Comparison of ENCODE assay signal across 8 cellular contexts in genomic region chr11:58905716-58906547, GRCh38. TPM values are rescaled to one million over a fixed set of nuclear protein-coding genes. Genes with fewer than 3 reads are reported as not detected.
A peak's percentile ranks its signal among the peaks of the same experiment; 100 is the strongest.
DNase-seq lines count a peak whose midpoint lies in the region; ATAC-seq, FAIRE-seq and TF ChIP-seq lines count a peak whose summit lies in the region.

No MANE protein-coding gene starts in this region.

- H3K4me1 Mint-ChIP-seq in brain, result peaks cover 45% of the 10 kb centered on the region

- ATAC-seq in GM19023 (IDR thresholded peaks at IDR 0.05; ENCODE audit: unreplicated experiment), result no peak

- TF ChIP-seq CTCF in AG04449 (IDR thresholded peaks at IDR 0.05; ENCODE audit: insufficient read depth, low read length, missing control alignments), result peak; percentile 54
- peak; percentile 24 to 62 for TF ChIP-seq CTCF in brain (conservative IDR thresholded peaks at IDR 0.05)

- H3K4me3 Mint-ChIP-seq in brain, result peak overlapping the region; percentile 83 to 88 (median 85)

- H3K36me3 ChIP-seq in iPS-20b (ENCODE audit: insufficient read depth, low read depth, low read length), result no peaks in the 10 kb centered on the region

- H3K27me3 ChIP-seq in iPS-20b (ENCODE audit: insufficient read depth, low read length), result peaks cover 56% of the 10 kb centered on the region

- H3K9me3 Mint-ChIP-seq in brain, result no peaks in the 10 kb centered on the region

- H3K27ac Mint-ChIP-seq in brain, result peak overlapping the region in 3 of 5 experiments; percentile 29 to 92 (median 29)

- H3K27ac ChIP-seq in iPS-20b (ENCODE audit: low read length), result no peak overlapping the region

- H3K9ac ChIP-seq in iPS-20b (ENCODE audit: low read depth, low read length), result no peak overlapping the region; the same call in 1 of the 2 replicates

- peaks cover 7% of the 10 kb centered on the region; the same call in 1 of the 2 replicates for H3K4me1 ChIP-seq in iPS-20b (ENCODE audit: insufficient read depth, low read length)

- FAIRE-seq in H54 (lab: Jason Lieb, UNC), result no peak

- H3K4me3 ChIP-seq in AG04449 (ENCODE audit: low read depth, low read length), result peak overlapping the region; percentile 75
- H3K4me3 ChIP-seq in iPS-20b (ENCODE audit: low read length), result peak overlapping the region; percentile 81

- POLR2A ChIA-PET in AG04449 (lab: Yijun Ruan, JAX), result interaction anchor here (1.6 kb wide), 1 partner anchor 22 kb away, joined by 4 read pairs; no protein-coding TSS in a partner anchor

- H3K27me3 Mint-ChIP-seq in brain, result peaks cover 13% of the 10 kb centered on the region

- H3K36me3 Mint-ChIP-seq in brain, result peaks cover 7% of the 10 kb centered on the region

- CTCF ChIA-PET in AG04449 (lab: Yijun Ruan, JAX), result interaction anchor here (0.6 to 4.3 kb wide), 16 partner anchors 9 to 262 kb away, joined by 3 to 25 read pairs (median 3); no protein-coding TSS in a partner anchor

- H3K9me3 ChIP-seq in iPS-20b (ENCODE audit: insufficient read depth, low read depth, low read length), result no peaks in the 10 kb centered on the region

- DNase-seq in AG04449 (ENCODE audit: low read depth, low spot score) (peak; percentile 41), LHCN-M2 (ENCODE audit: low read depth) (peak; percentile 83), stromal cell of bone marrow (ENCODE audit: low read depth) (peak; percentile 92), H54 (ENCODE audit: insufficient read length, low spot score) (no peak)
- no peak for DNase-seq in effector CD4-positive, alpha-beta T cell

- TF ChIP-seq POLR2A in H54 (IDR thresholded peaks at IDR 0.05; ENCODE audit: low read depth, low read length), result no peak

RNA-seq across cellular contexts. Expression of gene GLYATL1, which starts 33.4 kb away (rescaled TPM):
- total RNA-seq in LHCN-M2 (2014; rRNA removed), result 0.69 and 0.96 TPM in 2 replicates
- polyA plus RNA-seq in LHCN-M2 (2012), result 0.36 TPM
- 2.9 TPM for polyA plus RNA-seq in brain (ENCODE audit: insufficient read depth, low read depth, low replicate concordance)

Comparison
In these comparisons a context has a peak if more than half of its experiments do, and no peak if none do; other contexts are left out.
1. DNase-seq: peak in AG04449 (single experiment), LHCN-M2 (single experiment) and stromal cell of bone marrow (single experiment); none in H54 (single experiment) and effector CD4-positive, alpha-beta T cell (single experiment).